Comparison of ENCODE assay signal across 11 cellular contexts in genomic region chr22:46119729-46120419, GRCh38. TPM values are rescaled to one million over a fixed set of nuclear protein-coding genes. Genes with fewer than 3 reads are reported as not detected.
DNase-seq lines count a peak whose midpoint lies in the region; ATAC-seq, FAIRE-seq and TF ChIP-seq lines count a peak whose summit lies in the region.
"Had no signal": no experiment of that assay in that cellular context is flagged by ENCODE, and none has a peak within 500 bp of the region (broad histone marks: within the 10 kb centered on the region; RNA-seq: fewer than 3 reads in every experiment).

No MANE protein-coding gene starts in this region.

- H3K27me3 ChIP-seq in NT2/D1 (ENCODE audit: insufficient read depth, insufficient read length) = peaks cover 3% of the 10 kb centered on the region
- no peaks in the 10 kb centered on the region for H3K27me3 ChIP-seq in esophagus muscularis mucosa

- H3K4me1 ChIP-seq in NT2/D1 (ENCODE audit: insufficient read depth, insufficient read length) (no peaks in the 10 kb centered on the region), esophagus muscularis mucosa (peaks cover 27 to 51% (median 48%) of the 10 kb centered on the region in 4 donors)

- TF ChIP-seq CTCF in AG10803 (conservative IDR thresholded peaks at IDR 0.05; ENCODE audit: low read length) (peak; percentile 19; the same call in 1 of the 2 replicates), esophagus muscularis mucosa (IDR thresholded peaks at IDR 0.05) (no peak)

- 51% methylated on average over 5 of the region's 23 CpGs for WGBS in esophagus muscularis mucosa

- no peak for FAIRE-seq in urothelium cell line (lab: Jason Lieb, UNC)
- FAIRE-seq: TTC549 had no signal

- TF ChIP-seq EP300 in esophagus muscularis mucosa (IDR thresholded peaks at IDR 0.05) = no peak

- intact Hi-C loops in esophagus muscularis mucosa (cut with DNase I) = loop anchor here (10.0 kb wide), 1 partner anchor 425 kb away; no protein-coding TSS in a partner anchor

- peak; percentile 94 for DNase-seq in AG10803 (ENCODE audit: low read depth)
- no peak for DNase-seq in NT2/D1 (ENCODE audit: low read depth, low spot score)
- no peak for DNase-seq in esophagus muscularis mucosa (ENCODE audit: extremely low spot score)
- DNase-seq in non-pigmented ciliary epithelial cell (ENCODE audit: low read depth) = peak; percentile 37
- DNase-seq in urothelium cell line (ENCODE audit: low spot score) = no peak
- DNase-seq in H4 (ENCODE audit: low spot score) = no peak
- no peak for DNase-seq in mesenteric fat pad (ENCODE audit: low spot score)
- DNase-seq: amniotic stem cell had no signal

- H3K4me3 ChIP-seq in AG10803 (ENCODE audit: low read length) = no peak overlapping the region
- H3K4me3 ChIP-seq in NT2/D1 (ENCODE audit: insufficient read length, low read depth) = no peak overlapping the region
- no peak overlapping the region for H3K4me3 ChIP-seq in esophagus muscularis mucosa
- H3K4me3 ChIP-seq: smooth muscle cell had no signal

- ATAC-seq in GM21381 (IDR thresholded peaks at IDR 0.05; ENCODE audit: unreplicated experiment) = no peak

- H3K9me3 ChIP-seq in NT2/D1 (ENCODE audit: insufficient read depth, low read length) (no peaks in the 10 kb centered on the region), esophagus muscularis mucosa (no peaks in the 10 kb centered on the region)

- no peaks in the 10 kb centered on the region for H3K36me3 ChIP-seq in NT2/D1 (ENCODE audit: insufficient read depth, insufficient read length, low read length)
- no peaks in the 10 kb centered on the region for H3K36me3 ChIP-seq in esophagus muscularis mucosa

- peak overlapping the region in 3 of 4 donors; percentile 38 to 44 (median 42) for H3K27ac ChIP-seq in esophagus muscularis mucosa (replicated peaks in 1 of 4)

- H3K9ac ChIP-seq in NT2/D1 (ENCODE audit: insufficient read length, low read depth) = peak overlapping the region; percentile 17

- no peak for TF ChIP-seq POLR2A in esophagus muscularis mucosa (IDR thresholded peaks at IDR 0.05; ENCODE audit: low read depth)

RNA-seq across cellular contexts. Expression of gene PPARA, which starts 30.5 kb away (rescaled TPM):
- 10 to 100 TPM; 17.0 to 50.9 (median 26.8) TPM for total RNA-seq in esophagus muscularis mucosa
- 4.2 and 4.6 TPM in 2 replicates for total RNA-seq in H4 (2014; rRNA removed; shearing (Covaris generic))
- total RNA-seq in mesenteric fat pad = 37.6 TPM

Comparison
In these comparisons a context has a peak if more than half of its experiments do, and no peak if none do; other contexts are left out.
1. DNase-seq: peak in AG10803 (single experiment) and non-pigmented ciliary epithelial cell (single experiment); none in NT2/D1 (single experiment), esophagus muscularis mucosa (single experiment), urothelium cell line (single experiment), H4 (single experiment) and mesenteric fat pad (single experiment).